In genomic region chrX:124737771-124738170, GRCh38 we compare ENCODE assay signal across 19 cellular contexts.
DNase-seq lines count a peak whose midpoint lies in the region; ATAC-seq and FAIRE-seq lines count a peak whose summit lies in the region.
"Had no signal": no experiment of that assay in that cellular context is flagged by ENCODE, and none has a peak within 500 bp of the region (broad histone marks: within the 10 kb centered on the region; RNA-seq: fewer than 3 reads in every experiment).

No MANE protein-coding gene starts in this region.

- H3K4me1 Mint-ChIP-seq in naive thymus-derived CD8-positive, alpha-beta T cell = peaks cover 11 to 39% (median 24%) of the 10 kb centered on the region in 4 donors
- H3K4me1 Mint-ChIP-seq in activated T-helper 17 cell treated with anti-CD3 and anti-CD28 coated beads, Interleukin-2, amount 50 U/mL, for 72 hours = no peaks in the 10 kb centered on the region

- H3K4me1 ChIP-seq in HAP-1 = peaks cover 23% of the 10 kb centered on the region
- H3K4me1 ChIP-seq: BLaER1 treated with 17β-estradiol and CSF1 and Interleukin-3, amounts not matched to agents 10 nM and 100 nM had no signal

- POLR2A ChIA-PET in naive thymus-derived CD8-positive, alpha-beta T cell (lab: Charles Lee) = no interaction called here

- H3K27ac Mint-ChIP-seq in naive thymus-derived CD8-positive, alpha-beta T cell = peak overlapping the region in 8 of 10 donors; percentile 34 to 94 (median 88)
- H3K27ac Mint-ChIP-seq in activated T-helper 17 cell treated with anti-CD3 and anti-CD28 coated beads, Interleukin-2, amount 50 U/mL, for 72 hours = no peak overlapping the region

- peak; percentile 35 for DNase-seq in ELF-1 (ENCODE audit: low read depth, low spot score)
- DNase-seq in HAP-1 (ENCODE audit: low spot score in 2 of 2) = peak; percentile 28 to 41
- DNase-seq in cerebellar cortex (ENCODE audit: low spot score) = peak; percentile 76
- DNase-seq in naive thymus-derived CD8-positive, alpha-beta T cell = no peak
- DNase-seq in GM19239 (ENCODE audit: insufficient read length, low spot score) = no peak
- DNase-seq: DMS79, GM23248, NCI-H1105 treated with DMSO at 0.1 percent for 48 hours, NCI-H1694 treated with DMSO at 0.1 percent for 48 hours, NCI-H510A, NCI-H774, SW 1271 had no signal

- H3K27me3 ChIP-seq in HAP-1 (ENCODE audit: low read depth) = no peaks in the 10 kb centered on the region

- H3K36me3 Mint-ChIP-seq in naive thymus-derived CD8-positive, alpha-beta T cell = no peaks in the 10 kb centered on the region
- no peaks in the 10 kb centered on the region for H3K36me3 Mint-ChIP-seq in activated T-helper 17 cell treated with anti-CD3 and anti-CD28 coated beads, Interleukin-2, amount 50 U/mL, for 72 hours (ENCODE audit: low read depth)

- in situ Hi-C loops in HAP-1 (cut with MboI; ENCODE audit: low sequenced_read_pairs) = no loop called here

- no peaks in the 10 kb centered on the region for H3K9me3 ChIP-seq in HAP-1
- H3K9me3 ChIP-seq: BLaER1 treated with 17β-estradiol and CSF1 and Interleukin-3, amounts not matched to agents 10 nM and 100 nM had no signal

- H3K4me3 ChIP-seq in HAP-1 = no peak overlapping the region
- H3K4me3 ChIP-seq: BLaER1 treated with 17β-estradiol and CSF1 and Interleukin-3, amounts not matched to agents 10 nM and 100 nM; GM23248 had no signal

- no peaks in the 10 kb centered on the region for H3K27me3 Mint-ChIP-seq in naive thymus-derived CD8-positive, alpha-beta T cell
- no peaks in the 10 kb centered on the region for H3K27me3 Mint-ChIP-seq in activated T-helper 17 cell treated with anti-CD3 and anti-CD28 coated beads, Interleukin-2, amount 50 U/mL, for 72 hours

- peaks cover 0 to 2% (median 0%) of the 10 kb centered on the region in 9 donors for H3K9me3 Mint-ChIP-seq in naive thymus-derived CD8-positive, alpha-beta T cell
- no peaks in the 10 kb centered on the region for H3K9me3 Mint-ChIP-seq in activated T-helper 17 cell treated with anti-CD3 and anti-CD28 coated beads, Interleukin-2, amount 50 U/mL, for 72 hours

- H3K36me3 ChIP-seq in HAP-1 (replicated peaks) = no peaks in the 10 kb centered on the region
- H3K36me3 ChIP-seq: BLaER1 treated with 17β-estradiol and CSF1 and Interleukin-3, amounts not matched to agents 10 nM and 100 nM had no signal

- peak overlapping the region in 4 of 10 donors; percentile 12 to 75 (median 72) for H3K4me3 Mint-ChIP-seq in naive thymus-derived CD8-positive, alpha-beta T cell
- no peak overlapping the region for H3K4me3 Mint-ChIP-seq in activated T-helper 17 cell treated with anti-CD3 and anti-CD28 coated beads, Interleukin-2, amount 50 U/mL, for 72 hours

- no peak for ATAC-seq in naive thymus-derived CD8-positive, alpha-beta T cell
- ATAC-seq in GM21717 (IDR thresholded peaks at IDR 0.05; ENCODE audit: unreplicated experiment) (no peak), HG02970 (IDR thresholded peaks at IDR 0.05; ENCODE audit: low FRiP score, unreplicated experiment) (no peak)
- ATAC-seq in activated T-helper 17 cell treated with anti-CD3 and anti-CD28 coated beads, Interleukin-2, amount 50 U/mL, for 72 hours (replicated peaks) = no peak
- ATAC-seq: Right ventricle myocardium inferior had no signal

- FAIRE-seq in GM19239 (lab: Jason Lieb, UNC) = no peak
- FAIRE-seq: G401.6, RCC 7860 had no signal

Comparison
In these comparisons a context has a peak if more than half of its experiments do, and no peak if none do; other contexts are left out.
1. DNase-seq: peak in ELF-1 (single experiment), HAP-1 (2 of 2) and cerebellar cortex (single experiment); none in naive thymus-derived CD8-positive, alpha-beta T cell (0 of 10) and GM19239 (single experiment).